Comparison of ENCODE assay signal across 10 cellular contexts in the genomic region with DNA sequence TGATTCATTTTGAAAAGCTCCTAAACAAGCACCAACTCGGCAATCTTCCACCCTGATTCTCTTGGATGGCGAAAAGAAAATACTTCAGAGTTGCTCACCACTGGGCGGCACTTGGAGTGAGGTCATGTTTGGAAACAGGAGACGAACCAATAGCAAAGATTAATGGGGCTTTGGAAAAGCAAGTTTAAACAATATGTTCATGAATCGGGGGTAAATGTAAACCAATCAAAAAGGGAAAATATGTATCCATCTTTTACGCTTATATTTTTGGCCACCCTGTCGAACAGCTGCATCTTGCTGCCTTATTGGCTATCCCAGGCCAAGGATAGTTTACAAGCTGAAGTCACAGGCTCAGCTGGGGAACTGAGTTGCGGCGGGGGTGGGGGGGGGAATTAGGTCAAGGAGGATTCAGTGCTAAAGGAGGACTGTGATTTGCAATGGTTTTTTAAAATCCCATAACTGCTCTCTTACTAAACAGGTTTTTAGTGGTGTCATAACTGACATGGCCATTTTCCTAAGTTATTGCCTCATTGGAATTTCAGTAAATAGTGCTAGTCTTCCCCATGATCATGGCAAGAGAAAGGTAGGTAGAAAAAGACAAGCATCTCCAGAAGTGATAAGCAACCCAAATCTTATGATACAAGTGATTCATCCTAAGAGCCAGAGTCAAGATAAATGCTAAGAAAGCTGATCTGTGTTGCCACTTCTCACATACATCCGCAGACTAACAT.
DNase-seq lines count a peak whose midpoint lies in the region; ATAC-seq, FAIRE-seq and TF ChIP-seq lines count a peak whose summit lies in the region.
"Had no signal": no experiment of that assay in that cellular context is flagged by ENCODE, and none has a peak within 500 bp of the region (broad histone marks: within the 10 kb centered on the region; RNA-seq: fewer than 3 reads in every experiment).

No MANE protein-coding gene starts in this region.

- dilution Hi-C loops in keratinocyte (cut with MboI; ENCODE audit: extremely low pct_ligation_motif_present, low sequenced_read_pairs) = no loop called here

- H3K9me3 ChIP-seq in K562 (replicated peaks; ENCODE audit: control insufficient read depth, insufficient read depth, low read depth, low read length) (no peaks in the 10 kb centered on the region), keratinocyte (ENCODE audit: control insufficient read depth, low read depth, low read length) (no peaks in the 10 kb centered on the region), transverse colon (no peaks in the 10 kb centered on the region), smooth muscle cell (replicated peaks; ENCODE audit: low read depth) (no peaks in the 10 kb centered on the region)
- H3K9me3 ChIP-seq: body of pancreas, SJSA1 had no signal

- WGBS in K562 (ENCODE audit: insufficient coverage, low coverage, missing lambda C conversion rate) = 21% methylated on average over 10 of the region's 10 CpGs
- 70 to 79% methylated on average over 8 to 10 of the region's 10 CpGs for WGBS in transverse colon (ENCODE audit: low coverage in 1 of 2), 2 donors
- WGBS in smooth muscle cell (ENCODE audit: low lambda C conversion rate) = 87% methylated on average over 10 of the region's 10 CpGs

- no peak for TF ChIP-seq CTCF in K562 (IDR thresholded peaks at IDR 0.05 in 2 of 3, conservative IDR thresholded peaks at IDR 0.05 in 1 of 3; ENCODE audit: insufficient read depth in 2 of 3, low read depth in 1 of 3, low read length in 3 of 3)
- TF ChIP-seq CTCF in keratinocyte (optimal IDR thresholded peaks at IDR 0.05 in 1 of 3, IDR thresholded peaks at IDR 0.05 in 1 of 3, conservative IDR thresholded peaks at IDR 0.05 in 1 of 3; ENCODE audit: extremely low read depth in 1 of 3, insufficient read depth in 2 of 3, low read length in 3 of 3) = peak in 2 of 3 experiments; percentile 24 to 30
- TF ChIP-seq CTCF in transverse colon (IDR thresholded peaks at IDR 0.05) = no peak
- no peak for TF ChIP-seq CTCF in smooth muscle cell (IDR thresholded peaks at IDR 0.05; ENCODE audit: borderline replicate concordance, insufficient read depth, poor library complexity, severe bottlenecking)

- no peaks in the 10 kb centered on the region for H3F3A ChIP-seq in smooth muscle cell (ENCODE audit: low read depth)

- H3K27ac ChIP-seq in K562 (ENCODE audit: extremely low read depth, low read depth, low read length) (no peak overlapping the region), keratinocyte (ENCODE audit: control insufficient read depth, insufficient read depth, low read length) (peak overlapping the region; percentile 68), transverse colon (peak overlapping the region in 3 of 4 donors; percentile 45 to 48 (median 46)), smooth muscle cell (ENCODE audit: low read depth) (no peak overlapping the region)
- H3K27ac ChIP-seq: body of pancreas, SJSA1 had no signal

- H3K36me3 ChIP-seq in K562 (ENCODE audit: control insufficient read depth, insufficient read depth, low read length) (no peaks in the 10 kb centered on the region), keratinocyte (ENCODE audit: control insufficient read depth in 2 of 2, extremely low read depth in 1 of 2, insufficient read depth in 2 of 2, low read length in 2 of 2) (peaks cover 0 to 3% of the 10 kb centered on the region in 2 experiments), transverse colon (no peaks in the 10 kb centered on the region), smooth muscle cell (ENCODE audit: low read depth) (no peaks in the 10 kb centered on the region)
- H3K36me3 ChIP-seq: SJSA1 had no signal

- no peaks in the 10 kb centered on the region for H3K9me1 ChIP-seq in K562 (ENCODE audit: control insufficient read depth, insufficient read depth, low read length)
- no peaks in the 10 kb centered on the region for H3K9me1 ChIP-seq in keratinocyte (ENCODE audit: control insufficient read depth, extremely low read depth, insufficient read depth, low read length)

- intact Hi-C loops in K562 (cut with micrococcal nuclease) (no loop called here), transverse colon (cut with DNase I; ENCODE audit: low total_unique reads) (no loop called here)

- H3K9ac ChIP-seq in K562 (ENCODE audit: insufficient read depth in 1 of 2, low read depth in 2 of 2, low read length in 2 of 2) (no peak overlapping the region), keratinocyte (ENCODE audit: control insufficient read depth, extremely low read depth, insufficient read depth, low read length) (peak overlapping the region; percentile 3), smooth muscle cell (ENCODE audit: low read depth) (no peak overlapping the region)

- no peak for ATAC-seq in K562
- ATAC-seq: body of pancreas had no signal

- H4K20me1 ChIP-seq in K562 (replicated peaks; ENCODE audit: control insufficient read depth, insufficient read depth, low read length) (no peaks in the 10 kb centered on the region), keratinocyte (ENCODE audit: control insufficient read depth, extremely low read depth, insufficient read depth, low read length) (no peaks in the 10 kb centered on the region), smooth muscle cell (ENCODE audit: low read depth) (no peaks in the 10 kb centered on the region)

- H3K79me2 ChIP-seq in K562 (ENCODE audit: control insufficient read depth, insufficient read depth, low read length) = no peaks in the 10 kb centered on the region
- H3K79me2 ChIP-seq in keratinocyte (ENCODE audit: control insufficient read depth, insufficient read depth, low read length) = no peaks in the 10 kb centered on the region
- H3K79me2 ChIP-seq in smooth muscle cell (ENCODE audit: low read depth) = no peaks in the 10 kb centered on the region

- FAIRE-seq in K562 (lab: Jason Lieb, UNC) (no peak), keratinocyte (lab: Jason Lieb, UNC) (peak; percentile 86)

- TF ChIP-seq EP300 in K562 (IDR thresholded peaks at IDR 0.05; ENCODE audit: low read length) (no peak), transverse colon (IDR thresholded peaks at IDR 0.05; ENCODE audit: low read depth) (no peak)

- H3K4me2 ChIP-seq in K562 (ENCODE audit: insufficient read depth, low read length) (no peak overlapping the region), keratinocyte (ENCODE audit: control insufficient read depth, extremely low read depth, insufficient read depth, low read depth, low read length) (peak overlapping the region; percentile 29), smooth muscle cell (no peak overlapping the region)

- no TSS peak for BruUV-seq in K562 (replicated peaks; lab: Mats Ljungman, UMichigan)

- DNase-seq in HS-5 (ENCODE audit: low read depth) = peak; percentile 95
- no peak for DNase-seq in K562 (ENCODE audit: extremely low read depth in 1 of 4, low spot score in 3 of 4)
- peak; percentile 66 for DNase-seq in keratinocyte (ENCODE audit: low read depth, low spot score)
- peak; percentile 26 for DNase-seq in transverse colon
- DNase-seq in smooth muscle cell (lab: John Stamatoyannopoulos, UW; ENCODE audit: unreplicated experiment) = no peak
- no peak for DNase-seq in NCI-H2081 treated with DMSO at 0.1 percent for 48 hours (lab: John Stamatoyannopoulos, UW)
- no peak for DNase-seq in DMS53 (lab: John Stamatoyannopoulos, UW)
- DNase-seq: NCI-H187 had no signal

- H3K27me3 ChIP-seq in K562 (ENCODE audit: control insufficient read depth in 2 of 2, insufficient read depth in 2 of 2, low read length in 2 of 2) = no peaks in the 10 kb centered on the region; a peak in 1 of 5 replicates
- H3K27me3 ChIP-seq in keratinocyte (ENCODE audit: control insufficient read depth, extremely low read depth, insufficient read depth, low read length) = no peaks in the 10 kb centered on the region
- no peaks in the 10 kb centered on the region for H3K27me3 ChIP-seq in transverse colon
- no peaks in the 10 kb centered on the region for H3K27me3 ChIP-seq in smooth muscle cell (ENCODE audit: low read depth)
- H3K27me3 ChIP-seq: body of pancreas, SJSA1 had no signal

- in situ Hi-C loops in K562 (cut with MboI) (no loop called here), transverse colon (cut with MboI; ENCODE audit: low pct_ligation_motif_present in 1 of 4, low pct_unique_long_range_greater_than_20kb in 1 of 4, low sequenced_read_pairs in 3 of 4) (no loop called here)

- H3K4me3 ChIP-seq in K562 (no peak overlapping the region), keratinocyte (ENCODE audit: control insufficient read depth in 2 of 3, extremely low read depth in 1 of 3, insufficient read depth in 2 of 3, low read depth in 1 of 3, low read length in 3 of 3) (no peak overlapping the region), transverse colon (no peak overlapping the region), smooth muscle cell (no peak overlapping the region)
- H3K4me3 ChIP-seq: body of pancreas, SJSA1 had no signal

- TF ChIP-seq POLR2A in K562 (conservative IDR thresholded peaks at IDR 0.05) (no peak), transverse colon (IDR thresholded peaks at IDR 0.05) (no peak)

- no peak overlapping the region for H2AFZ ChIP-seq in K562 (ENCODE audit: low read depth, low read length)
- H2AFZ ChIP-seq in keratinocyte (ENCODE audit: control insufficient read depth, low read length) = no peak overlapping the region
- H2AFZ ChIP-seq in smooth muscle cell (ENCODE audit: low read depth) = no peak overlapping the region

- H3K4me1 ChIP-seq in K562 (replicated peaks in 1 of 2; ENCODE audit: control insufficient read depth in 2 of 2, insufficient read depth in 2 of 2, low read length in 2 of 2) (no peaks in the 10 kb centered on the region; a peak in 1 of 5 replicates), keratinocyte (ENCODE audit: control insufficient read depth, extremely low read depth, insufficient read depth, low read length) (peaks cover 73% of the 10 kb centered on the region), transverse colon (peaks cover 0 to under 1% (median 0%) of the 10 kb centered on the region in 4 donors), smooth muscle cell (ENCODE audit: low read depth) (peaks cover 6% of the 10 kb centered on the region)
- H3K4me1 ChIP-seq: body of pancreas had no signal

- TF ChIP-seq RAD21 in K562 (CRISPR knock-in tag; conservative IDR thresholded peaks at IDR 0.05 in 1 of 2, IDR thresholded peaks at IDR 0.05 in 1 of 2) = peak in 1 of 2 experiments; percentile 47; a peak in 2 of 4 replicates

- CTCF ChIA-PET in K562 (lab: Yijun Ruan, JAX; ENCODE audit: low intra/inter-chr PET ratio) = no interaction called here

- POLR2A ChIA-PET in K562 (lab: Yijun Ruan, JAX) = interaction anchor here (0.6 to 1.1 kb wide), 2 partner anchors 14 to 434 kb away, joined by 3 read pairs; no protein-coding TSS in a partner anchor

TF ChIP-seq in K562, 482 proteins besides CTCF, POLR2A, EP300 and RAD21 (continues in another document):
- no peak for TF ChIP-seq CHCHD3 (CRISPR knock-in tag; IDR thresholded peaks at IDR 0.05)
- no peak for TF ChIP-seq LEF1 (IDR thresholded peaks at IDR 0.05)

Comparison
In these comparisons a context has a peak if more than half of its experiments do, and no peak if none do; other contexts are left out.
1. DNase-seq: peak in HS-5 (single experiment), keratinocyte (single experiment) and transverse colon (single experiment); none in K562 (0 of 4), smooth muscle cell (single experiment), NCI-H2081 treated with DMSO at 0.1 percent for 48 hours (single experiment) and DMS53 (single experiment).
2. H3K27ac ChIP-seq: peak in keratinocyte (single experiment) and transverse colon (3 of 4); none in K562 (single experiment) and smooth muscle cell (single experiment).
3. CTCF ChIP-seq: peak in keratinocyte (2 of 3); none in K562 (0 of 3), transverse colon (0 of 5) and smooth muscle cell (single experiment).